In genomic region chr21:17585875-17586450, GRCh38 we compare ENCODE assay signal across 8 cellular contexts.
DNase-seq lines count a peak whose midpoint lies in the region; ATAC-seq lines count a peak whose summit lies in the region.

No MANE protein-coding gene starts in this region.

- no peaks in the 10 kb centered on the region for H3K9me3 ChIP-seq in NT2/D1 (ENCODE audit: insufficient read depth, low read length)

- ATAC-seq in HG03442 (IDR thresholded peaks at IDR 0.05; ENCODE audit: unreplicated experiment): peak; percentile 53
- no peak for ATAC-seq in stimulated activated effector memory CD8-positive, alpha-beta T cell treated with anti-CD3 and anti-CD28 coated beads, Interleukin-12 subunit alpha, Interleukin-12 subunit beta, amount 100 ng/mL, for 72 hours

- H3K4me3 Mint-ChIP-seq in stimulated activated effector memory CD8-positive, alpha-beta T cell treated with anti-CD3 and anti-CD28 coated beads, Interleukin-12 subunit alpha, Interleukin-12 subunit beta, amount 100 ng/mL, for 72 hours: no peak overlapping the region

- no peaks in the 10 kb centered on the region for H3K27me3 ChIP-seq in NT2/D1 (ENCODE audit: insufficient read depth, insufficient read length)

- no peaks in the 10 kb centered on the region for H3K4me1 Mint-ChIP-seq in stimulated activated effector memory CD8-positive, alpha-beta T cell treated with anti-CD3 and anti-CD28 coated beads, Interleukin-12 subunit alpha, Interleukin-12 subunit beta, amount 100 ng/mL, for 72 hours

- H3K9me3 Mint-ChIP-seq in stimulated activated effector memory CD8-positive, alpha-beta T cell treated with anti-CD3 and anti-CD28 coated beads, Interleukin-12 subunit alpha, Interleukin-12 subunit beta, amount 100 ng/mL, for 72 hours: no peaks in the 10 kb centered on the region

- peak; percentile 68 for DNase-seq in DMS53 (lab: John Stamatoyannopoulos, UW)
- peak; percentile 30 for DNase-seq in NT2/D1 (ENCODE audit: low read depth, low spot score)
- DNase-seq in dedifferentiated amniotic fluid mesenchymal stem cell (ENCODE audit: extremely low spot score): peak; percentile 63
- peak; percentile 78 for DNase-seq in midbrain (lab: John Stamatoyannopoulos, UW)
- DNase-seq in GM19240 (ENCODE audit: insufficient read length, low spot score): no peak
- no peak for DNase-seq in stimulated activated CD4-positive, alpha-beta T cell treated with anti-CD3 and anti-CD28 coated beads, Interleukin-15, amount 100 ng/mL, for 24 hours
- no peak for DNase-seq in stimulated activated effector memory CD8-positive, alpha-beta T cell treated with anti-CD3 and anti-CD28 coated beads, Interleukin-12 subunit alpha, Interleukin-12 subunit beta, amount 100 ng/mL, for 72 hours (ENCODE audit: low spot score in 2 of 2)

- H3K27ac Mint-ChIP-seq in stimulated activated effector memory CD8-positive, alpha-beta T cell treated with anti-CD3 and anti-CD28 coated beads, Interleukin-12 subunit alpha, Interleukin-12 subunit beta, amount 100 ng/mL, for 72 hours: no peak overlapping the region

- no peak overlapping the region for H3K9ac ChIP-seq in NT2/D1 (ENCODE audit: insufficient read length, low read depth)

- peaks cover 7% of the 10 kb centered on the region for H3K36me3 ChIP-seq in NT2/D1 (ENCODE audit: insufficient read depth, insufficient read length, low read length)

- H3K36me3 Mint-ChIP-seq in stimulated activated effector memory CD8-positive, alpha-beta T cell treated with anti-CD3 and anti-CD28 coated beads, Interleukin-12 subunit alpha, Interleukin-12 subunit beta, amount 100 ng/mL, for 72 hours: no peaks in the 10 kb centered on the region

- H3K4me3 ChIP-seq in NT2/D1 (ENCODE audit: insufficient read length, low read depth): no peak overlapping the region

- H3K4me1 ChIP-seq in NT2/D1 (ENCODE audit: insufficient read depth, insufficient read length): no peaks in the 10 kb centered on the region

Comparison
In these comparisons a context has a peak if more than half of its experiments do, and no peak if none do; other contexts are left out.
1. DNase-seq: peak in DMS53 (single experiment), NT2/D1 (single experiment), dedifferentiated amniotic fluid mesenchymal stem cell (single experiment) and midbrain (single experiment); none in GM19240 (single experiment), stimulated activated CD4-positive, alpha-beta T cell treated with anti-CD3 and anti-CD28 coated beads, Interleukin-15, amount 100 ng/mL, for 24 hours (single experiment) and stimulated activated effector memory CD8-positive, alpha-beta T cell treated with anti-CD3 and anti-CD28 coated beads, Interleukin-12 subunit alpha, Interleukin-12 subunit beta, amount 100 ng/mL, for 72 hours (0 of 2).